Comparison of ENCODE assay signal across 8 cellular contexts in genomic region chr10:21524526-21525366, GRCh38. TPM values are rescaled to one million over a fixed set of nuclear protein-coding genes. Genes with fewer than 3 reads are reported as not detected.
DNase-seq lines count a peak whose midpoint lies in the region; ATAC-seq, FAIRE-seq and TF ChIP-seq lines count a peak whose summit lies in the region.

No MANE protein-coding gene starts in this region.

- peaks cover 0 to 11% (median 0%) of the 10 kb centered on the region in 3 donors for H3K36me3 Mint-ChIP-seq in CD8-positive, alpha-beta memory T cell
- H3K36me3 Mint-ChIP-seq in activated T-helper 2 cell treated with anti-CD3 and anti-CD28 coated beads, Interferon-gamma antibody, Interleukin-2, Interleukin-4, amounts not matched to agents 10 μg/mL and 5 μg/mL and 100 μg/mL, durations not matched to agents 14 hours and 24 hours and 36 hours (ENCODE audit: low read depth) = no peaks in the 10 kb centered on the region
- H3K36me3 Mint-ChIP-seq in activated naive CD4-positive, alpha-beta T cell treated with anti-CD3 and anti-CD28 coated beads, Interleukin-2, amount 50 U/mL, for 72 hours = peaks cover 4 to 15% of the 10 kb centered on the region in 2 donors

- TF ChIP-seq CTCF in HL-60 (IDR thresholded peaks at IDR 0.05; ENCODE audit: insufficient read depth, low read length) (no peak), D721Med (IDR thresholded peaks at IDR 0.05; ENCODE audit: insufficient read depth, missing control alignments) (no peak)

- H3K27ac ChIP-seq in CD8-positive, alpha-beta memory T cell (ENCODE audit: low read depth, low read length) = peak overlapping the region; percentile 72
- peak overlapping the region; percentile 93 for H3K27ac ChIP-seq in HL-60 (replicated peaks)
- peak overlapping the region; percentile 33 for H3K27ac ChIP-seq in iPS DF 6.9 (ENCODE audit: low read length)
- peak overlapping the region; percentile 98 for H3K27ac ChIP-seq in skeletal muscle tissue (ENCODE audit: low read depth, low read length)

- no peaks in the 10 kb centered on the region for H3K36me3 ChIP-seq in CD8-positive, alpha-beta memory T cell (ENCODE audit: insufficient read depth, low read length)
- H3K36me3 ChIP-seq in iPS DF 6.9 (ENCODE audit: control insufficient read depth, insufficient read depth, low read length) = no peaks in the 10 kb centered on the region
- no peaks in the 10 kb centered on the region for H3K36me3 ChIP-seq in skeletal muscle tissue (ENCODE audit: control insufficient read depth in 3 of 3, insufficient read depth in 3 of 3, low read length in 3 of 3)

- intact Hi-C loops in activated T-helper 2 cell treated with anti-CD3 and anti-CD28 coated beads, Interferon-gamma antibody, Interleukin-2, Interleukin-4, amounts not matched to agents 10 μg/mL and 5 μg/mL and 100 μg/mL, durations not matched to agents 14 hours and 24 hours and 36 hours (cut with micrococcal nuclease) = loop anchor here (5.0 kb wide), 1 partner anchor 908 kb away; no protein-coding TSS in a partner anchor

- no CpG with 5 or more reads among the region's 23 CpGs for WGBS in iPS DF 6.9 (ENCODE audit: insufficient coverage, insufficient read length)

- H3K27ac Mint-ChIP-seq in CD8-positive, alpha-beta memory T cell = peak overlapping the region; percentile 72 to 99 (median 94)
- H3K27ac Mint-ChIP-seq in activated T-helper 2 cell treated with anti-CD3 and anti-CD28 coated beads, Interferon-gamma antibody, Interleukin-2, Interleukin-4, amounts not matched to agents 10 μg/mL and 5 μg/mL and 100 μg/mL, durations not matched to agents 14 hours and 24 hours and 36 hours = peak overlapping the region; percentile 90
- H3K27ac Mint-ChIP-seq in activated naive CD4-positive, alpha-beta T cell treated with anti-CD3 and anti-CD28 coated beads, Interleukin-2, amount 50 U/mL, for 72 hours = peak overlapping the region in 1 of 2 donors; percentile 90

- CTCF ChIA-PET in CD8-positive, alpha-beta memory T cell (lab: Charles Lee) = interaction anchor here (0.6 to 3.1 kb wide), 3 partner anchors 13 to 73 kb away, joined by 3 to 19 read pairs (median 8); no protein-coding TSS in a partner anchor

- H3K4me3 Mint-ChIP-seq in CD8-positive, alpha-beta memory T cell = peak overlapping the region; percentile 82 to 99 (median 90)
- H3K4me3 Mint-ChIP-seq in activated T-helper 2 cell treated with anti-CD3 and anti-CD28 coated beads, Interferon-gamma antibody, Interleukin-2, Interleukin-4, amounts not matched to agents 10 μg/mL and 5 μg/mL and 100 μg/mL, durations not matched to agents 14 hours and 24 hours and 36 hours (ENCODE audit: low read depth) = peak overlapping the region; percentile 83

- peaks cover 17% of the 10 kb centered on the region for H3K4me1 ChIP-seq in CD8-positive, alpha-beta memory T cell (ENCODE audit: insufficient read depth, low read length)
- H3K4me1 ChIP-seq in iPS DF 6.9 (ENCODE audit: control insufficient read depth, insufficient read depth, low read length) = peaks cover 4% of the 10 kb centered on the region
- peaks cover 4 to 14% (median 11%) of the 10 kb centered on the region in 3 donors for H3K4me1 ChIP-seq in skeletal muscle tissue (ENCODE audit: control insufficient read depth in 3 of 3, insufficient read depth in 3 of 3, low read length in 3 of 3)

- peaks cover 29 to 46% (median 40%) of the 10 kb centered on the region in 3 donors for H3K4me1 Mint-ChIP-seq in CD8-positive, alpha-beta memory T cell
- H3K4me1 Mint-ChIP-seq in activated T-helper 2 cell treated with anti-CD3 and anti-CD28 coated beads, Interferon-gamma antibody, Interleukin-2, Interleukin-4, amounts not matched to agents 10 μg/mL and 5 μg/mL and 100 μg/mL, durations not matched to agents 14 hours and 24 hours and 36 hours (ENCODE audit: low read depth) = peaks cover 36% of the 10 kb centered on the region

- no peak for ATAC-seq in GM19397 (IDR thresholded peaks at IDR 0.05; ENCODE audit: unreplicated experiment)
- no peak for ATAC-seq in activated naive CD4-positive, alpha-beta T cell treated with anti-CD3 and anti-CD28 coated beads, Interleukin-2, amount 50 U/mL, for 72 hours

- FAIRE-seq in D721Med (lab: Jason Lieb, UNC) = no peak

- peaks cover 34 to 36% of the 10 kb centered on the region in 2 donors for H3K27me3 Mint-ChIP-seq in CD8-positive, alpha-beta memory T cell
- peaks cover 49% of the 10 kb centered on the region for H3K27me3 Mint-ChIP-seq in activated T-helper 2 cell treated with anti-CD3 and anti-CD28 coated beads, Interferon-gamma antibody, Interleukin-2, Interleukin-4, amounts not matched to agents 10 μg/mL and 5 μg/mL and 100 μg/mL, durations not matched to agents 14 hours and 24 hours and 36 hours (ENCODE audit: low read depth)

- POLR2A ChIA-PET in CD8-positive, alpha-beta memory T cell (lab: Charles Lee) = interaction anchor here (0.6 to 2.1 kb wide), 6 partner anchors 8 to 1170 kb away, joined by 3 to 13 read pairs (median 4); partner anchors contain the start of gene MLLT10

- H3K9ac ChIP-seq in skeletal muscle tissue (ENCODE audit: low read depth in 1 of 3, low read length in 3 of 3) = peak overlapping the region; percentile 79 to 90 (median 88)

- peak overlapping the region; percentile 83 for H3K4me3 ChIP-seq in CD8-positive, alpha-beta memory T cell (ENCODE audit: low read length)
- H3K4me3 ChIP-seq in HL-60 (replicated peaks; ENCODE audit: insufficient read depth, low read length) = peak overlapping the region; percentile 43
- H3K4me3 ChIP-seq in iPS DF 6.9 (ENCODE audit: low read length) = peak overlapping the region; percentile 60; the same call in 1 of the 2 replicates
- peak overlapping the region; percentile 83 to 91 (median 86) for H3K4me3 ChIP-seq in skeletal muscle tissue (ENCODE audit: low read length in 3 of 3)

- H3K27me3 ChIP-seq in CD8-positive, alpha-beta memory T cell (ENCODE audit: insufficient read depth, low read length, poor library complexity, severe bottlenecking) = peaks cover 11% of the 10 kb centered on the region
- H3K27me3 ChIP-seq in HL-60 (ENCODE audit: insufficient read depth, poor library complexity, severe bottlenecking) (no peaks in the 10 kb centered on the region), iPS DF 6.9 (ENCODE audit: control insufficient read depth, insufficient read depth, low read length) (no peaks in the 10 kb centered on the region), skeletal muscle tissue (ENCODE audit: control insufficient read depth in 3 of 3, insufficient read depth in 3 of 3, low read length in 3 of 3) (no peaks in the 10 kb centered on the region)

- DNase-seq in CD8-positive, alpha-beta memory T cell = no peak
- DNase-seq in HL-60 (ENCODE audit: low read depth in 1 of 2, low spot score in 1 of 2) (peak in 1 of 2 experiments; percentile 41), iPS DF 6.9 (ENCODE audit: low read depth, low spot score) (no peak), D721Med (ENCODE audit: insufficient read length, low spot score) (no peak)
- no peak for DNase-seq in activated T-helper 2 cell treated with anti-CD3 and anti-CD28 coated beads, Interferon-gamma antibody, Interleukin-2, Interleukin-4, amounts not matched to agents 10 μg/mL and 5 μg/mL and 100 μg/mL, durations not matched to agents 14 hours and 24 hours and 36 hours (ENCODE audit: low spot score)
- DNase-seq in activated naive CD4-positive, alpha-beta T cell treated with anti-CD3 and anti-CD28 coated beads, Interleukin-2, amount 50 U/mL, for 72 hours (ENCODE audit: low spot score in 2 of 2) = no peak

- H3K9me3 ChIP-seq in CD8-positive, alpha-beta memory T cell (ENCODE audit: low read length) = no peaks in the 10 kb centered on the region
- no peaks in the 10 kb centered on the region for H3K9me3 ChIP-seq in iPS DF 6.9 (ENCODE audit: control insufficient read depth, insufficient read depth, low read length)
- H3K9me3 ChIP-seq in skeletal muscle tissue (ENCODE audit: control insufficient read depth in 3 of 3, low read length in 3 of 3) = no peaks in the 10 kb centered on the region

- H3K9me3 Mint-ChIP-seq in CD8-positive, alpha-beta memory T cell = peaks cover 0 to 6% (median 2%) of the 10 kb centered on the region in 5 donors
- H3K9me3 Mint-ChIP-seq in activated T-helper 2 cell treated with anti-CD3 and anti-CD28 coated beads, Interferon-gamma antibody, Interleukin-2, Interleukin-4, amounts not matched to agents 10 μg/mL and 5 μg/mL and 100 μg/mL, durations not matched to agents 14 hours and 24 hours and 36 hours = no peaks in the 10 kb centered on the region
- H3K9me3 Mint-ChIP-seq in activated naive CD4-positive, alpha-beta T cell treated with anti-CD3 and anti-CD28 coated beads, Interleukin-2, amount 50 U/mL, for 72 hours = no peaks in the 10 kb centered on the region

RNA-seq across cellular contexts. Expression of gene SKIDA1, which starts 0.7 kb away (rescaled TPM):
- under 1 TPM; 0.24 to 0.35 TPM for total RNA-seq in CD8-positive, alpha-beta memory T cell
- 0.20 TPM for polyA plus RNA-seq in CD8-positive, alpha-beta memory T cell
- 0.11 TPM in 2 replicates for total RNA-seq in activated T-helper 2 cell treated with anti-CD3 and anti-CD28 coated beads, Interferon-gamma antibody, Interleukin-2, Interleukin-4, amounts not matched to agents 10 μg/mL and 5 μg/mL and 100 μg/mL, durations not matched to agents 14 hours and 24 hours and 36 hours
- 2.1 TPM for total RNA-seq in skeletal muscle tissue
- total RNA-seq in activated naive CD4-positive, alpha-beta T cell treated with anti-CD3 and anti-CD28 coated beads, Interleukin-2, amount 50 U/mL, for 72 hours = under 1 TPM in 1 of 2 donors, not detected in 1; 0.54 TPM

RNA-seq across cellular contexts. Expression of gene MLLT10, which starts 9.3 kb away (rescaled TPM):
- total RNA-seq in CD8-positive, alpha-beta memory T cell = 10 to 100 TPM; 35.6 to 37.2 TPM
- polyA plus RNA-seq in CD8-positive, alpha-beta memory T cell = 7.4 TPM
- total RNA-seq in activated T-helper 2 cell treated with anti-CD3 and anti-CD28 coated beads, Interferon-gamma antibody, Interleukin-2, Interleukin-4, amounts not matched to agents 10 μg/mL and 5 μg/mL and 100 μg/mL, durations not matched to agents 14 hours and 24 hours and 36 hours = 45.4 and 47.4 TPM in 2 replicates
- total RNA-seq in skeletal muscle tissue = 43.3 TPM
- 10 to 100 TPM; 20.1 to 46.4 TPM for total RNA-seq in activated naive CD4-positive, alpha-beta T cell treated with anti-CD3 and anti-CD28 coated beads, Interleukin-2, amount 50 U/mL, for 72 hours

Comparison
In these comparisons a context has a peak if more than half of its experiments do, and no peak if none do; other contexts are left out.
1. H3K27ac ChIP-seq: peak in every context shown above with its lines; median percentile 98 in skeletal muscle tissue; 93 in HL-60; 72 in CD8-positive, alpha-beta memory T cell; 33 in iPS DF 6.9.